1 cellular context compared by ENCODE assay signal in genomic region chr10:133306941-133307379, GRCh38.
TF ChIP-seq lines count a peak whose summit lies in the region.

No MANE protein-coding gene starts in this region.

TF ChIP-seq in H1, 55 proteins besides CTCF, POLR2A, EP300 and RAD21:
- no peak for TF ChIP-seq EGR1 (IDR thresholded peaks at IDR 0.05; ENCODE audit: borderline replicate concordance, low read depth, low read length)
- TF ChIP-seq KDM1A (IDR thresholded peaks at IDR 0.05; ENCODE audit: borderline replicate concordance, low read length), result no peak
- no peak for TF ChIP-seq POLR2AphosphoS5 (IDR thresholded peaks at IDR 0.05; ENCODE audit: low read depth, low read length)
- TF ChIP-seq FOSL1 (IDR thresholded peaks at IDR 0.05; ENCODE audit: insufficient read depth, low read depth, low read length), result no peak
- no peak for TF ChIP-seq KDM4A (IDR thresholded peaks at IDR 0.05; ENCODE audit: low read depth, low read length, severe bottlenecking)
- no peak for TF ChIP-seq ATF2 (IDR thresholded peaks at IDR 0.05; ENCODE audit: low read length)
- TF ChIP-seq EZH2 (IDR thresholded peaks at IDR 0.05; ENCODE audit: low read depth, low read length, severe bottlenecking), result no peak
- no peak for TF ChIP-seq PHF8 (conservative IDR thresholded peaks at IDR 0.05; ENCODE audit: low read depth, low read length)
- TF ChIP-seq E2F6 (IDR thresholded peaks at IDR 0.05), result no peak
- no peak for TF ChIP-seq RXRA (IDR thresholded peaks at IDR 0.05; ENCODE audit: insufficient read depth, low read depth, low read length)
- no peak for TF ChIP-seq CBX8 (IDR thresholded peaks at IDR 0.05; ENCODE audit: borderline replicate concordance, low read depth, low read length)
- TF ChIP-seq BCL11A (IDR thresholded peaks at IDR 0.05; ENCODE audit: low read depth in 2 of 2, low read length in 2 of 2), result no peak
- TF ChIP-seq JUN (IDR thresholded peaks at IDR 0.05; ENCODE audit: low read depth, low read length), result no peak
TF ChIP-seq in H1: peak in this region for 0.
